Comparison of ENCODE assay signal across 1 cellular context in genomic region chr20:36998652-36999051, GRCh38.
TF ChIP-seq lines count a peak whose summit lies in the region.

No MANE protein-coding gene starts in this region.

TF ChIP-seq in SK-N-SH treated with all-trans-retinoic acid at 6 μM for 48 hours, 23 proteins besides CTCF, POLR2A, EP300 and RAD21:
- TF ChIP-seq TSHZ2 (CRISPR knock-in tag; IDR thresholded peaks at IDR 0.05) (no peak), POU6F1 (CRISPR knock-in tag; IDR thresholded peaks at IDR 0.05; ENCODE audit: borderline replicate concordance, low read depth) (no peak), TOX (CRISPR knock-in tag; IDR thresholded peaks at IDR 0.05; ENCODE audit: borderline replicate concordance) (no peak), GLIS3 (CRISPR knock-in tag; IDR thresholded peaks at IDR 0.05) (no peak), ZNF8 (CRISPR knock-in tag; IDR thresholded peaks at IDR 0.05) (no peak), RARB (CRISPR knock-in tag; IDR thresholded peaks at IDR 0.05) (no peak), PPARA (CRISPR knock-in tag; IDR thresholded peaks at IDR 0.05; ENCODE audit: borderline replicate concordance) (no peak), BACH2 (CRISPR knock-in tag; IDR thresholded peaks at IDR 0.05; ENCODE audit: borderline replicate concordance) (no peak), CSRNP3 (CRISPR knock-in tag; IDR thresholded peaks at IDR 0.05) (no peak), ZNF70 (CRISPR knock-in tag; IDR thresholded peaks at IDR 0.05) (no peak), CREB5 (CRISPR knock-in tag; IDR thresholded peaks at IDR 0.05; ENCODE audit: low read depth) (no peak), ESRRG (CRISPR knock-in tag; IDR thresholded peaks at IDR 0.05) (no peak), ZFP30 (CRISPR knock-in tag; IDR thresholded peaks at IDR 0.05) (no peak)
